1 cellular context compared by ENCODE assay signal in the genomic region with DNA sequence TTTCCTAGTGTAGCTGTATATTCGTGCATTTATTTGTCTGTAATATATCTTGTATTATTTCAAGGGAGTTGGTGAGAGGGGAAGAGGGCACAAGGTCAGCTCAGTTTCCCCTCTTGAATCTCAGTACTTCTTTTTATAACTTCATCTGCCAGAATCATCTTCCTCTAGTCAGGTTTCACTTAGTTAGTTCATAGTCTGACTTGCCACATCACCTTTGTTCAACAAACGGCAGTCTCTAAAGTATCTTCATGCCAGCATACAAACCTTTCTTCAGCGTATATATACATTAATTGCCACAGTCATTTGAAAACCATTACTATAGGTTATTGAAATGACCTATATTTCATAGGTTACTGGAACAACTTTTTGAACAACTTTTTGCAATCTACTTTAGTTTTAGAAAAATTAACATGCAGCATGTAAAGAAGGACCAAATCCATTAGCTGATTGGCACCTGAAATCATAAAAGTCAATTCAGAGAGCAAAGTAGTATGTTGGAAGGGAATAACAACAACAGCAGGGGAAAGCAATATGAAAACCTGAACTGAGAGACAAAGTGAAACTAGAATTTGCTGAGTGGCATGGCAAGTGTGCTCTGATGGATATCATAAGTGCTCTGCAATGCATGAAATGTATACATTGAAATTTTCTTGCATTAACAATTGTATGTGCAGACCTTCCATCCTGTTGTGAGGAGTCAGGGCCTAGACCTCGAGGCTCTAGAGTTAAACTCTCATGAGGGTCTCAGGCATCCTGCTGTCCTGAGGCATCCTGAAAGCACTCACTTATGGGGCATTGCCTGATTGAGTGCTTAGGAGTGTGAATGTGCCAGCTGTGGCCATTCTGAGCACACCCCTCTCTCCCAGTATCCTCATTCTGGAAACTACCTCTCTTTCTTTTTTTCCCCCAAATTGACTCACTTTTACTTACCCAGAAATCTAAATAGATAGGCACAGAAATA.
TF ChIP-seq lines count a peak whose summit lies in the region.

No MANE protein-coding gene starts in this region.

TF ChIP-seq in liver, 16 proteins besides CTCF, POLR2A, EP300 and RAD21 (continued from another document):
- TF ChIP-seq, protein P1, sequence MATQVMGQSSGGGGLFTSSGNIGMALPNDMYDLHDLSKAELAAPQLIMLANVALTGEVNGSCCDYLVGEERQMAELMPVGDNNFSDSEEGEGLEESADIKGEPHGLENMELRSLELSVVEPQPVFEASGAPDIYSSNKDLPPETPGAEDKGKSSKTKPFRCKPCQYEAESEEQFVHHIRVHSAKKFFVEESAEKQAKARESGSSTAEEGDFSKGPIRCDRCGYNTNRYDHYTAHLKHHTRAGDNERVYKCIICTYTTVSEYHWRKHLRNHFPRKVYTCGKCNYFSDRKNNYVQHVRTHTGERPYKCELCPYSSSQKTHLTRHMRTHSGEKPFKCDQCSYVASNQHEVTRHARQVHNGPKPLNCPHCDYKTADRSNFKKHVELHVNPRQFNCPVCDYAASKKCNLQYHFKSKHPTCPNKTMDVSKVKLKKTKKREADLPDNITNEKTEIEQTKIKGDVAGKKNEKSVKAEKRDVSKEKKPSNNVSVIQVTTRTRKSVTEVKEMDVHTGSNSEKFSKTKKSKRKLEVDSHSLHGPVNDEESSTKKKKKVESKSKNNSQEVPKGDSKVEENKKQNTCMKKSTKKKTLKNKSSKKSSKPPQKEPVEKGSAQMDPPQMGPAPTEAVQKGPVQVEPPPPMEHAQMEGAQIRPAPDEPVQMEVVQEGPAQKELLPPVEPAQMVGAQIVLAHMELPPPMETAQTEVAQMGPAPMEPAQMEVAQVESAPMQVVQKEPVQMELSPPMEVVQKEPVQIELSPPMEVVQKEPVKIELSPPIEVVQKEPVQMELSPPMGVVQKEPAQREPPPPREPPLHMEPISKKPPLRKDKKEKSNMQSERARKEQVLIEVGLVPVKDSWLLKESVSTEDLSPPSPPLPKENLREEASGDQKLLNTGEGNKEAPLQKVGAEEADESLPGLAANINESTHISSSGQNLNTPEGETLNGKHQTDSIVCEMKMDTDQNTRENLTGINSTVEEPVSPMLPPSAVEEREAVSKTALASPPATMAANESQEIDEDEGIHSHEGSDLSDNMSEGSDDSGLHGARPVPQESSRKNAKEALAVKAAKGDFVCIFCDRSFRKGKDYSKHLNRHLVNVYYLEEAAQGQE (IDR thresholded peaks at IDR 0.05), result peak; percentile 15
- TF ChIP-seq EGR1 (IDR thresholded peaks at IDR 0.05; ENCODE audit: low read depth in 2 of 2) (no peak), GABPA (IDR thresholded peaks at IDR 0.05 in 1 of 2, conservative IDR thresholded peaks at IDR 0.05 in 1 of 2) (no peak), YY1 (IDR thresholded peaks at IDR 0.05) (peak; percentile 58), HNF4A (conservative IDR thresholded peaks at IDR 0.05) (peak; percentile 51 to 70), RXRA (IDR thresholded peaks at IDR 0.05) (peak in 1 of 2 donors; percentile 21), FOXA2 (IDR thresholded peaks at IDR 0.05) (no peak)
- TF ChIP-seq, protein P2, sequence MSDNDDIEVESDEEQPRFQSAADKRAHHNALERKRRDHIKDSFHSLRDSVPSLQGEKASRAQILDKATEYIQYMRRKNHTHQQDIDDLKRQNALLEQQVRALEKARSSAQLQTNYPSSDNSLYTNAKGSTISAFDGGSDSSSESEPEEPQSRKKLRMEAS (IDR thresholded peaks at IDR 0.05), result no peak
TF ChIP-seq in liver: peak in this region for 5.
